Comparison of ENCODE assay signal across 8 cellular contexts in the genomic region with DNA sequence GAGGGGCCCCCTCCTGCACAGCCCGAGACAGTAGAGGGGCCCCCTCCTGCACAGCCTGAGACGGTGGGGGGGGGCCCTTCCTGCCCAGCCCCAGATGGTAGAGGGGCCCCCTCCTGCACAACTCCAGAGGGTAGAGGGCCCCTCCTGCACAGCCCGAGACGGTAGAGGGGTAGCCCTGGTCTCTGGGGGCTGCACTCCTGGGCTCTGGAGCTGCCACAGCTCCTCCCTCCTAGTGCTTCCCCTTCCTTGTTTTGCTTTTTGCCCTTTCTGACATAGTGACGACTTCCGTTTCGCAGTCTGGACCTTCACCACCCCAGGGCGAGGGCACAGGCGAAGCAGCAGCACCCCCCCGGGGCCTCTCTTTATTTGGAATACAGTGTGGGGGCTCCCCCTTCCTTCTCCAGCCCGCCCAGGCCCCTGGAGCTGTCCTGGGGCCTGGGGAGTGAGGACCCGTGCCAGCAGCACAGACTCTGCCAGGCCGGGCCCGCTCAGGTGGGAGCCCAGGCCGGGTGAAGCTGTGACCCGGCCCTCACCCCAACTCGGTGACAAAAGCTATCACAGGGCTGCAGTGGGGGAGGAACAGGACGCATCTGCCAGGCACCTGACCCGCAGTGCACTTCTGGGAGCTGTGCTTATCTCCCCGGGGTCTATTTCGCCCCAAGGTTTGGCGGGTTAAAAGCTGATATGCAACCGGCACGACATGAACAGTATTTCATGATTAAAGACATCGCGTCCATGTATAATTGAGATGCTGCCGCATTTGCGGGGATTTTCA. TPM values are rescaled to one million over a fixed set of nuclear protein-coding genes. Genes with fewer than 3 reads are reported as not detected.
DNase-seq lines count a peak whose midpoint lies in the region; ATAC-seq and TF ChIP-seq lines count a peak whose summit lies in the region.

No MANE protein-coding gene starts in this region.

- no peaks in the 10 kb centered on the region for H3K36me3 Mint-ChIP-seq in neural crest cell (ENCODE audit: low read depth)

- ATAC-seq in HG03135 (IDR thresholded peaks at IDR 0.05; ENCODE audit: unreplicated experiment): peak; percentile 33

- H3K4me3 ChIP-seq in fibroblast of villous mesenchyme (ENCODE audit: low read depth, low read length): peak overlapping the region; percentile 72

- DNase-seq in NCI-H82 (lab: John Stamatoyannopoulos, UW) (peak; percentile 59), NCI-H82 treated with DMSO at 0.1 percent for 48 hours (lab: John Stamatoyannopoulos, UW; ENCODE audit: unreplicated experiment) (no peak), RKO (ENCODE audit: low spot score) (peak; percentile 76), fibroblast of villous mesenchyme (ENCODE audit: low read depth) (peak; percentile 45), neural crest cell (ENCODE audit: low read depth, low spot score) (no peak)
- peak; percentile 41 for DNase-seq in activated T-helper 9 cell treated with anti-CD3 and anti-CD28 coated beads, Interleukin-2, amount 50 U/mL, for 16 hours (ENCODE audit: low read depth)

- TF ChIP-seq CTCF in fibroblast of villous mesenchyme (IDR thresholded peaks at IDR 0.05; ENCODE audit: insufficient read depth, low read depth, low read length): no peak
- no peak for TF ChIP-seq CTCF in neural crest cell (conservative IDR thresholded peaks at IDR 0.05)

- no peaks in the 10 kb centered on the region for H3K9me3 Mint-ChIP-seq in neural crest cell

- H3K27ac Mint-ChIP-seq in neural crest cell (ENCODE audit: unreplicated experiment): no peak overlapping the region

- peaks cover 14% of the 10 kb centered on the region for H3K4me1 Mint-ChIP-seq in neural crest cell

- peak overlapping the region; percentile 94 for H3K4me3 Mint-ChIP-seq in neural crest cell

- peak overlapping the region; percentile 86 for H3K27ac ChIP-seq in temporal lobe (ENCODE audit: low read depth, low read length)

- peaks cover 10% of the 10 kb centered on the region for H3K27me3 Mint-ChIP-seq in neural crest cell (ENCODE audit: low read depth)

RNA-seq across cellular contexts. Expression of gene PRXL2B, which starts 1.1 kb away (rescaled TPM):
- total RNA-seq in fibroblast of villous mesenchyme: 13.2 and 15.1 TPM in 2 replicates
- 51.3 and 58.9 TPM in 2 replicates for total RNA-seq in neural crest cell
- total RNA-seq in temporal lobe: 14.5 TPM

RNA-seq across cellular contexts. Expression of gene TNFRSF14, which starts 29.3 kb away (rescaled TPM):
- 17.7 and 24.5 TPM in 2 replicates for total RNA-seq in fibroblast of villous mesenchyme
- total RNA-seq in neural crest cell: 0.61 TPM in 2 replicates
- total RNA-seq in temporal lobe: 0.98 TPM

RNA-seq across cellular contexts. Expression of gene MMEL1, which starts 47.3 kb away (rescaled TPM):
- total RNA-seq in fibroblast of villous mesenchyme (under 0.01 and 0.64 TPM in 2 replicates), neural crest cell (0.51 and 0.84 TPM in 2 replicates), temporal lobe (7.6 TPM)

RNA-seq across cellular contexts. Expression of gene HES5, which starts 55.4 kb away (rescaled TPM):
- total RNA-seq in fibroblast of villous mesenchyme: under 0.01 TPM in 1 of 2 replicates, not detected in the other
- total RNA-seq in neural crest cell: 90.9 and 92.2 TPM in 2 replicates
- total RNA-seq in temporal lobe: 13.3 TPM

RNA-seq across cellular contexts. Expression of gene PANK4, which starts 59.1 kb away (rescaled TPM):
- total RNA-seq in fibroblast of villous mesenchyme (23.8 and 27.6 TPM in 2 replicates), neural crest cell (62.5 and 65.5 TPM in 2 replicates), temporal lobe (25.3 TPM)

Comparison
In these comparisons a context has a peak if more than half of its experiments do, and no peak if none do; other contexts are left out.
1. DNase-seq: peak in NCI-H82 (single experiment), RKO (single experiment), activated T-helper 9 cell treated with anti-CD3 and anti-CD28 coated beads, Interleukin-2, amount 50 U/mL, for 16 hours (single experiment) and fibroblast of villous mesenchyme (single experiment); none in NCI-H82 treated with DMSO at 0.1 percent for 48 hours (single experiment) and neural crest cell (single experiment).